19 cellular contexts compared by ENCODE assay signal in the genomic region with DNA sequence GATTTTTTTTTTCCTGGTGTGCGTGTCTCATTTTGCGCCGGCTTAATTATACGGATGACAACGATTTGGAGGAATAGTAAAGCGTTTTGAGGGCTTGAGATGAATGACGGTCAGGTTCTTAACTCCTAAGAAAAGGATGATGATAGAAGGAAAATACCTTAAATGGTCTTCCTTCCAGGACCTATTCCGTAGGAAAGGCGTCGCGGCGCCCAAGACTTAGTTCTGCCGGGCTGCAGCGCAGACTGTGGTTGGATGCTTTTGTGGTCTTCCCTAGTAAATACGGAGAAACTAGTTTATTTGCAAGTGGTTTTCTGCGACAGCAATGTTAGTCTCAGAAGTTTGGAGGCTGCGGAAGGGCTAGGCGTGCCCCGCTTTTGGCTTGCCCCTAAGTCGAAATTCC. TPM values are rescaled to one million over a fixed set of nuclear protein-coding genes. Genes with fewer than 3 reads are reported as not detected.
DNase-seq lines count a peak whose midpoint lies in the region; ATAC-seq, FAIRE-seq and TF ChIP-seq lines count a peak whose summit lies in the region.
"Had no signal": no experiment of that assay in that cellular context is flagged by ENCODE, and none has a peak within 500 bp of the region (broad histone marks: within the 10 kb centered on the region; RNA-seq: fewer than 3 reads in every experiment).

No MANE protein-coding gene starts in this region.

- H3K4me3 ChIP-seq in GM23338 (peak overlapping the region; percentile 90), endothelial cell of umbilical vein (replicated peaks in 1 of 3; ENCODE audit: insufficient read depth in 1 of 3, low read depth in 1 of 3, low read length in 3 of 3) (no peak overlapping the region), HepG2 (replicated peaks in 1 of 3; ENCODE audit: insufficient read depth in 1 of 3, low read depth in 2 of 3, low read length in 3 of 3) (no peak overlapping the region)

- no peak for TF ChIP-seq RAD21 in HepG2 (CRISPR knock-in tag; IDR thresholded peaks at IDR 0.05)

- peak overlapping the region; percentile 88 for H3K4me3 Mint-ChIP-seq in GM23338
- peak overlapping the region; percentile 61 for H3K4me3 Mint-ChIP-seq in T-helper 17 cell

- no peaks in the 10 kb centered on the region for H3K9me3 Mint-ChIP-seq in GM23338

- no peaks in the 10 kb centered on the region for H3K9me1 ChIP-seq in endothelial cell of umbilical vein (replicated peaks; ENCODE audit: control insufficient read depth, extremely low read depth, insufficient read depth, low read length)

- H3K4me1 ChIP-seq in GM23338 (ENCODE audit: insufficient read depth) = peaks cover 56% of the 10 kb centered on the region
- H3K4me1 ChIP-seq in endothelial cell of umbilical vein (ENCODE audit: control insufficient read depth, extremely low read depth, insufficient read depth, low read length) = no peaks in the 10 kb centered on the region
- no peaks in the 10 kb centered on the region for H3K4me1 ChIP-seq in HepG2 (ENCODE audit: insufficient read depth, low read length)

- peaks cover 21% of the 10 kb centered on the region for H3K27me3 Mint-ChIP-seq in GM23338 (ENCODE audit: insufficient read depth, low read depth, poor library complexity)
- H3K27me3 Mint-ChIP-seq in T-helper 17 cell = peaks cover 69% of the 10 kb centered on the region

- H4K20me1 ChIP-seq in GM23338 (replicated peaks; ENCODE audit: insufficient read depth) (peaks cover 30% of the 10 kb centered on the region), endothelial cell of umbilical vein (replicated peaks; ENCODE audit: control insufficient read depth, extremely low read depth, insufficient read depth, low read length) (no peaks in the 10 kb centered on the region), HepG2 (ENCODE audit: insufficient read depth, low read length) (no peaks in the 10 kb centered on the region)

- H3K27me3 ChIP-seq in GM23338 (ENCODE audit: insufficient read depth) (peaks cover 23% of the 10 kb centered on the region), endothelial cell of umbilical vein (ENCODE audit: control insufficient read depth in 2 of 2, insufficient read depth in 2 of 2, low read length in 2 of 2) (peaks cover 41 to 61% of the 10 kb centered on the region in 2 experiments), HepG2 (ENCODE audit: control insufficient read depth in 1 of 2, insufficient read depth in 2 of 2, low read length in 2 of 2) (peaks cover 7 to 81% of the 10 kb centered on the region in 2 experiments; a peak in 4 of 5 replicates)

- no peak for TF ChIP-seq POLR2A in endothelial cell of umbilical vein (IDR thresholded peaks at IDR 0.05; ENCODE audit: low read depth, low read length)
- TF ChIP-seq POLR2A in HepG2 (IDR thresholded peaks at IDR 0.05; ENCODE audit: insufficient read depth in 1 of 2, low read depth in 2 of 2, low read length in 2 of 2) = no peak

- dilution Hi-C loops in endothelial cell of umbilical vein (cut with MboI; ENCODE audit: extremely low pct_ligation_motif_present, low sequenced_read_pairs) = loop anchor here (25.0 kb wide), 2 partner anchors 230 to 605 kb away; a partner anchor contains a TSS

- H3K36me3 Mint-ChIP-seq in GM23338 (ENCODE audit: low read depth) = peaks cover 81% of the 10 kb centered on the region
- peaks cover 3% of the 10 kb centered on the region for H3K36me3 Mint-ChIP-seq in T-helper 17 cell (ENCODE audit: low read depth)

- CTCF ChIA-PET in endothelial cell of umbilical vein (lab: Charles Lee) = no interaction called here
- CTCF ChIA-PET in HepG2 (lab: Yijun Ruan, JAX; ENCODE audit: low intra/inter-chr PET ratio, low total read pairs) = no interaction called here

- TF ChIP-seq EP300 in HepG2 (IDR thresholded peaks at IDR 0.05; ENCODE audit: low read depth in 2 of 2, low read length in 2 of 2) = no peak
- TF ChIP-seq EP300 in HepG2 (CRISPR knock-in tag; IDR thresholded peaks at IDR 0.05; ENCODE audit: borderline replicate concordance) = no peak

- H2AFZ ChIP-seq in GM23338 (no peak overlapping the region), endothelial cell of umbilical vein (ENCODE audit: low read depth, low read length) (no peak overlapping the region), HepG2 (ENCODE audit: low read length) (no peak overlapping the region)

- H3K9me3 ChIP-seq in T-helper 17 cell (ENCODE audit: control insufficient read depth, low read length, poor library complexity, severe bottlenecking) = no peaks in the 10 kb centered on the region
- no peaks in the 10 kb centered on the region for H3K9me3 ChIP-seq in endothelial cell of umbilical vein (replicated peaks; ENCODE audit: control insufficient read depth, insufficient read depth, low read length)
- H3K9me3 ChIP-seq in HepG2 (ENCODE audit: low read length) = no peaks in the 10 kb centered on the region

- WGBS in HepG2 (ENCODE audit: low lambda C conversion rate) = 61% methylated on average over 20 of the region's 20 CpGs

- H3K79me2 ChIP-seq in GM23338 (replicated peaks; ENCODE audit: insufficient read depth) (peaks cover 97% of the 10 kb centered on the region), endothelial cell of umbilical vein (ENCODE audit: control insufficient read depth, insufficient read depth, low read length) (no peaks in the 10 kb centered on the region), HepG2 (ENCODE audit: insufficient read depth, low read length) (no peaks in the 10 kb centered on the region)

- H3K9ac ChIP-seq in endothelial cell of umbilical vein (replicated peaks; ENCODE audit: extremely low read depth, insufficient read depth, low read length) (no peak overlapping the region), HepG2 (ENCODE audit: insufficient read depth, low read depth, low read length) (no peak overlapping the region)

- BruUV-seq in endothelial cell of umbilical vein (replicated peaks; lab: Mats Ljungman, UMichigan) = no TSS peak
- BruUV-seq in HepG2 (replicated peaks; lab: Mats Ljungman, UMichigan) = no TSS peak

- ATAC-seq in GM23338 = no peak
- no peak for ATAC-seq in T-helper 17 cell
- no peak for ATAC-seq in HepG2
- ATAC-seq: Panc1 had no signal

- H3K27ac ChIP-seq in GM23338 (ENCODE audit: low read depth) (peak overlapping the region; percentile 96), endothelial cell of umbilical vein (ENCODE audit: insufficient read depth, low read depth, low read length) (no peak overlapping the region), caudate nucleus (ENCODE audit: low read depth, low read length) (no peak overlapping the region), HepG2 (ENCODE audit: extremely low read length, insufficient read depth, low read length) (no peak overlapping the region)
- H3K27ac ChIP-seq: C4-2B had no signal

- H3K27ac Mint-ChIP-seq in GM23338 = peak overlapping the region; percentile 97
- H3K27ac Mint-ChIP-seq in T-helper 17 cell = no peak overlapping the region

- POLR2A ChIA-PET in endothelial cell of umbilical vein (lab: Charles Lee) = no interaction called here
- POLR2A ChIA-PET in HepG2 (lab: Yijun Ruan, JAX) = no interaction called here

- in situ Hi-C loops in HepG2 (cut with HindIII; ENCODE audit: extremely low pct_ligation_motif_present, low pct_unique_long_range_greater_than_20kb) = loop anchor here (10.0 kb wide), 2 partner anchors 357 to 607 kb away; no protein-coding TSS in a partner anchor

- H3K9me2 ChIP-seq in GM23338 (ENCODE audit: insufficient read depth) = no peaks in the 10 kb centered on the region

- H3K36me3 ChIP-seq in GM23338 (ENCODE audit: insufficient read depth) = peaks cover 9% of the 10 kb centered on the region; the same call in 1 of the 2 replicates
- no peaks in the 10 kb centered on the region for H3K36me3 ChIP-seq in endothelial cell of umbilical vein (ENCODE audit: control insufficient read depth in 2 of 2, extremely low read depth in 1 of 2, insufficient read depth in 2 of 2, low read length in 2 of 2)
- H3K36me3 ChIP-seq in HepG2 (replicated peaks in 1 of 2; ENCODE audit: control insufficient read depth in 1 of 2, insufficient read depth in 2 of 2, low read length in 2 of 2) = no peaks in the 10 kb centered on the region

- TF ChIP-seq CTCF in GM23338 (conservative IDR thresholded peaks at IDR 0.05; ENCODE audit: low read depth in 2 of 2) (no peak), endothelial cell of umbilical vein (IDR thresholded peaks at IDR 0.05; ENCODE audit: extremely low read depth in 1 of 2, insufficient read depth in 1 of 2, low read depth in 1 of 2, low read length in 2 of 2) (no peak), HepG2 (CRISPR knock-in tag; IDR thresholded peaks at IDR 0.05) (no peak)

- H3K4me2 ChIP-seq in GM23338 (peak overlapping the region; percentile 86), endothelial cell of umbilical vein (ENCODE audit: insufficient read depth, low read length) (no peak overlapping the region), HepG2 (ENCODE audit: low read depth, low read length) (no peak overlapping the region)

- intact Hi-C loops in endothelial cell of umbilical vein (cut with micrococcal nuclease) = no loop called here
- intact Hi-C loops in HepG2 (cut with micrococcal nuclease; ENCODE audit: unreplicated experiment) = loop anchor here (5.0 kb wide), 1 partner anchor 1355 kb away; no protein-coding TSS in a partner anchor

- DNase-seq in GM23338 (ENCODE audit: low spot score) (peak; percentile 52), T-helper 17 cell (no peak), endothelial cell of umbilical vein (ENCODE audit: low read depth, low spot score) (no peak), mesenteric fat pad (ENCODE audit: low spot score) (peak; percentile 69), KG1 (lab: John Stamatoyannopoulos, UW) (no peak), caudate nucleus (lab: John Stamatoyannopoulos, UW) (no peak), HepG2 (ENCODE audit: low spot score) (no peak), NCI-H774 (lab: John Stamatoyannopoulos, UW) (no peak)
- DNase-seq: DMS153, IMR-90, NCI-H1417, NCI-H2029, NCI-H2171 treated with DMSO at 0.1 percent for 48 hours, NCI-H510A, SIG-M5 had no signal

- H3F3A ChIP-seq in GM23338 (replicated peaks; ENCODE audit: low read depth) = peaks cover 6% of the 10 kb centered on the region; the same call in 1 of the 2 replicates

- no peak for FAIRE-seq in endothelial cell of umbilical vein (lab: Jason Lieb, UNC)
- no peak for FAIRE-seq in HepG2 (lab: Jason Lieb, UNC)
- FAIRE-seq: A204.1, GM18507 had no signal

- H3K4me1 Mint-ChIP-seq in GM23338 (peaks cover 74% of the 10 kb centered on the region), T-helper 17 cell (peaks cover 6% of the 10 kb centered on the region)

RNA-seq across cellular contexts. Expression of a gene that starts 8.4 kb away (rescaled TPM):
- 12.1 and 15.0 TPM in 2 replicates for total RNA-seq in GM23338 (2014; rRNA removed; shearing (Covaris generic))
- polyA plus RNA-seq in GM23338 (2016; fragmentation: Nextera tagmentation; extraction: Ambion mirVana) = 11.3 and 12.3 TPM in 2 replicates
- total RNA-seq in T-helper 17 cell = under 1 TPM in 1 of 2 donors, not detected in 1; 0.72 TPM
- total RNA-seq in endothelial cell of umbilical vein = 0.58 and 0.74 TPM in 2 replicates
- polyA plus RNA-seq in endothelial cell of umbilical vein = 0.11 TPM in 1 of 2 replicates, not detected in the other
- polyA plus RNA-seq in endothelial cell of umbilical vein (2011; cell fraction: cytosol; rRNA removed) = not detected in 2 replicates
- 0.11 and 0.25 TPM in 2 replicates for polyA plus RNA-seq in endothelial cell of umbilical vein (2011; cell fraction: nucleus; rRNA removed)
- polyA plus RNA-seq in endothelial cell of umbilical vein (2012) = not detected in 2 replicates
- polyA minus RNA-seq in endothelial cell of umbilical vein = not detected in 2 replicates
- not detected for polyA minus RNA-seq in endothelial cell of umbilical vein (2011; cell fraction: cytosol; rRNA and poly(A)+ RNA removed)
- polyA minus RNA-seq in endothelial cell of umbilical vein (2011; cell fraction: nucleus; rRNA and poly(A)+ RNA removed) = not detected in 2 replicates
- 0.42 TPM for total RNA-seq in mesenteric fat pad
- not detected in 2 replicates for total RNA-seq in HepG2 (2016; rRNA removed; fragmentation: Illumina TruSeq; extraction: Trizol)
- not detected in 2 replicates for total RNA-seq in HepG2 (2016; cell fraction: cytosol; rRNA removed; fragmentation: Illumina TruSeq; extraction: Trizol; ENCODE audit: low read depth)
- total RNA-seq in HepG2 (2016; cell fraction: insoluble cytoplasmic fraction; rRNA removed; fragmentation: Illumina TruSeq; extraction: Trizol) = not detected in 2 replicates
- not detected in 2 replicates for total RNA-seq in HepG2 (2016; cell fraction: membrane; rRNA removed; fragmentation: Illumina TruSeq; extraction: Trizol)
- total RNA-seq in HepG2 (2016; cell fraction: nucleus; rRNA removed; fragmentation: Illumina TruSeq; extraction: Trizol) = not detected in 2 replicates
- not detected in 2 replicates for polyA plus RNA-seq in HepG2 (2011; rRNA removed)
- not detected in 2 replicates for polyA plus RNA-seq in HepG2 (2011; cell fraction: cytosol; rRNA removed)
- polyA plus RNA-seq in HepG2 (2011; cell fraction: nucleus; rRNA removed) = 0.06 and 0.23 TPM in 2 replicates
- not detected in 2 replicates for polyA plus RNA-seq in HepG2 (2012)
- polyA plus RNA-seq in HepG2 (2016; cell fraction: cytosol; fragmentation: Illumina TruSeq; extraction: Trizol; ENCODE audit: low read depth) = not detected in 2 replicates
- polyA plus RNA-seq in HepG2 (2016; cell fraction: insoluble cytoplasmic fraction; fragmentation: Illumina TruSeq; extraction: Trizol; ENCODE audit: low read depth) = not detected in 2 replicates
- polyA plus RNA-seq in HepG2 (2016; cell fraction: membrane; fragmentation: Illumina TruSeq; extraction: Trizol; ENCODE audit: low read depth) = not detected in 2 replicates
- polyA plus RNA-seq in HepG2 (2016; cell fraction: nucleus; fragmentation: Illumina TruSeq; extraction: Trizol; ENCODE audit: insufficient read depth, low read depth) = not detected in 2 replicates
- 0.49 TPM in 1 of 2 replicates, not detected in the other for polyA minus RNA-seq in HepG2 (2011; rRNA and poly(A)+ RNA removed; ENCODE audit: low replicate concordance)
- polyA minus RNA-seq in HepG2 (2011; cell fraction: cytosol; rRNA and poly(A)+ RNA removed) = not detected in 2 replicates
- polyA minus RNA-seq in HepG2 (2011; cell fraction: nucleus; rRNA and poly(A)+ RNA removed) = 0.26 and 0.37 TPM in 2 replicates

RNA-seq across cellular contexts. Expression of a gene that starts 10.2 kb away (rescaled TPM):
- total RNA-seq in GM23338 (2014; rRNA removed; shearing (Covaris generic)) = 1,032 and 1,042 TPM in 2 replicates
- polyA plus RNA-seq in GM23338 (2016; fragmentation: Nextera tagmentation; extraction: Ambion mirVana) = 917 and 940 TPM in 2 replicates
- total RNA-seq in T-helper 17 cell = 1,000 to 10,000 TPM in 1 of 2 donors, 100 to 1,000 TPM in 1; 755 to 1,096 TPM
- 1,141 and 1,217 TPM in 2 replicates for total RNA-seq in endothelial cell of umbilical vein
- 1,637 and 1,882 TPM in 2 replicates for polyA plus RNA-seq in endothelial cell of umbilical vein
- 1,809 and 2,057 TPM in 2 replicates for polyA plus RNA-seq in endothelial cell of umbilical vein (2011; cell fraction: cytosol; rRNA removed)
- polyA plus RNA-seq in endothelial cell of umbilical vein (2011; cell fraction: nucleus; rRNA removed) = 916 and 1,134 TPM in 2 replicates
- 1,303 and 1,505 TPM in 2 replicates for polyA plus RNA-seq in endothelial cell of umbilical vein (2012)
- polyA minus RNA-seq in endothelial cell of umbilical vein = 1,608 and 1,668 TPM in 2 replicates
- 619 TPM for polyA minus RNA-seq in endothelial cell of umbilical vein (2011; cell fraction: cytosol; rRNA and poly(A)+ RNA removed)
- polyA minus RNA-seq in endothelial cell of umbilical vein (2011; cell fraction: nucleus; rRNA and poly(A)+ RNA removed) = 333 and 358 TPM in 2 replicates
- total RNA-seq in mesenteric fat pad = 697 TPM
- total RNA-seq in HepG2 (2016; rRNA removed; fragmentation: Illumina TruSeq; extraction: Trizol) = 382 and 407 TPM in 2 replicates
- 604 and 617 TPM in 2 replicates for total RNA-seq in HepG2 (2016; cell fraction: cytosol; rRNA removed; fragmentation: Illumina TruSeq; extraction: Trizol; ENCODE audit: low read depth)
- total RNA-seq in HepG2 (2016; cell fraction: insoluble cytoplasmic fraction; rRNA removed; fragmentation: Illumina TruSeq; extraction: Trizol) = 369 and 397 TPM in 2 replicates
- 887 and 1,010 TPM in 2 replicates for total RNA-seq in HepG2 (2016; cell fraction: membrane; rRNA removed; fragmentation: Illumina TruSeq; extraction: Trizol)
- 281 and 324 TPM in 2 replicates for total RNA-seq in HepG2 (2016; cell fraction: nucleus; rRNA removed; fragmentation: Illumina TruSeq; extraction: Trizol)
- 1,008 and 1,029 TPM in 2 replicates for polyA plus RNA-seq in HepG2 (2011; rRNA removed)
- polyA plus RNA-seq in HepG2 (2011; cell fraction: cytosol; rRNA removed) = 1,419 and 1,481 TPM in 2 replicates
- polyA plus RNA-seq in HepG2 (2011; cell fraction: nucleus; rRNA removed) = 1,285 and 1,363 TPM in 2 replicates
- polyA plus RNA-seq in HepG2 (2012) = 1,216 and 1,583 TPM in 2 replicates
- polyA plus RNA-seq in HepG2 (2016; cell fraction: cytosol; fragmentation: Illumina TruSeq; extraction: Trizol; ENCODE audit: low read depth) = 2,019 and 2,103 TPM in 2 replicates
- 991 and 1,223 TPM in 2 replicates for polyA plus RNA-seq in HepG2 (2016; cell fraction: insoluble cytoplasmic fraction; fragmentation: Illumina TruSeq; extraction: Trizol; ENCODE audit: low read depth)
- 2,245 and 2,285 TPM in 2 replicates for polyA plus RNA-seq in HepG2 (2016; cell fraction: membrane; fragmentation: Illumina TruSeq; extraction: Trizol; ENCODE audit: low read depth)
- polyA plus RNA-seq in HepG2 (2016; cell fraction: nucleus; fragmentation: Illumina TruSeq; extraction: Trizol; ENCODE audit: insufficient read depth, low read depth) = 1,096 and 1,140 TPM in 2 replicates
- polyA minus RNA-seq in HepG2 (2011; rRNA and poly(A)+ RNA removed; ENCODE audit: low replicate concordance) = 1,501 and 1,552 TPM in 2 replicates
- polyA minus RNA-seq in HepG2 (2011; cell fraction: cytosol; rRNA and poly(A)+ RNA removed) = 671 and 731 TPM in 2 replicates
- 391 and 498 TPM in 2 replicates for polyA minus RNA-seq in HepG2 (2011; cell fraction: nucleus; rRNA and poly(A)+ RNA removed)

Comparison
In these comparisons a context has a peak if more than half of its experiments do, and no peak if none do; other contexts are left out.
1. DNase-seq: peak in GM23338 (single experiment) and mesenteric fat pad (single experiment); none in T-helper 17 cell (0 of 3), endothelial cell of umbilical vein (single experiment), KG1 (single experiment), caudate nucleus (0 of 61), HepG2 (single experiment) and NCI-H774 (single experiment).